In genomic region chr13:32427852-32428580, GRCh38 we compare ENCODE assay signal across 8 cellular contexts. TPM values are rescaled to one million over a fixed set of nuclear protein-coding genes. Genes with fewer than 3 reads are reported as not detected.
DNase-seq lines count a peak whose midpoint lies in the region; ATAC-seq and TF ChIP-seq lines count a peak whose summit lies in the region.

Gene N4BP2L1 (minus strand): TSS chr13:32428130. CDS start chr13:32428082, 48 bp downstream.

- 0 out of 2 replicates have a peak, but pooled peaks cover 3% of the 10 kb centered on the region for H3F3A ChIP-seq in SU-DHL-6 (ENCODE audit: insufficient read depth)

- ATAC-seq in GM21367 (IDR thresholded peaks at IDR 0.05; ENCODE audit: unreplicated experiment) (peak; percentile 55), upper lobe of left lung (ENCODE audit: low FRiP score in 2 of 2) (peak; percentile 87 to 88)

- peaks cover 8% of the 10 kb centered on the region for H3K36me3 Mint-ChIP-seq in activated naive CD8-positive, alpha-beta T cell
- peaks cover 23% of the 10 kb centered on the region for H3K36me3 Mint-ChIP-seq in progenitor cell of endocrine pancreas (ENCODE audit: insufficient read depth)

- H3K79me2 ChIP-seq in SU-DHL-6 (ENCODE audit: insufficient read depth, low read length) = no peaks in the 10 kb centered on the region

- H4K20me1 ChIP-seq in SU-DHL-6 (ENCODE audit: low read depth, low read length) = no peaks in the 10 kb centered on the region

- WGBS in upper lobe of left lung, 2 donors = 0 to 2% methylated on average over 4 to 17 of the region's 40 CpGs

- H3K27ac Mint-ChIP-seq in activated naive CD8-positive, alpha-beta T cell = peak within 1 kb of the TSS; percentile 98
- peak within 1 kb of the TSS; percentile 94 for H3K27ac Mint-ChIP-seq in progenitor cell of endocrine pancreas

- no peaks in the 10 kb centered on the region for H3K9me3 ChIP-seq in HUES48 (ENCODE audit: control insufficient read depth, insufficient read depth, low read length)
- no peaks in the 10 kb centered on the region for H3K9me3 ChIP-seq in SU-DHL-6 (ENCODE audit: insufficient read depth, low read length)
- no peaks in the 10 kb centered on the region for H3K9me3 ChIP-seq in left ventricle myocardium inferior (replicated peaks)
- no peaks in the 10 kb centered on the region for H3K9me3 ChIP-seq in upper lobe of left lung

- TF ChIP-seq EP300 in upper lobe of left lung (IDR thresholded peaks at IDR 0.05) = peak in 1 of 4 donors; percentile 54

- H3K27me3 Mint-ChIP-seq in activated naive CD8-positive, alpha-beta T cell = no peaks in the 10 kb centered on the region
- peaks cover 8% of the 10 kb centered on the region for H3K27me3 Mint-ChIP-seq in progenitor cell of endocrine pancreas

- no peaks in the 10 kb centered on the region for H3K9me3 Mint-ChIP-seq in activated naive CD8-positive, alpha-beta T cell (ENCODE audit: low read depth)
- H3K9me3 Mint-ChIP-seq in progenitor cell of endocrine pancreas (ENCODE audit: low read depth) = no peaks in the 10 kb centered on the region

- H3K36me3 ChIP-seq in HUES48 (ENCODE audit: control insufficient read depth, insufficient read depth, low read length) (no peaks in the 10 kb centered on the region), SU-DHL-6 (ENCODE audit: low read length) (no peaks in the 10 kb centered on the region), left ventricle myocardium inferior (peaks cover 22% of the 10 kb centered on the region), upper lobe of left lung (no peaks in the 10 kb centered on the region)

- peaks cover 44% of the 10 kb centered on the region for H3K4me1 Mint-ChIP-seq in activated naive CD8-positive, alpha-beta T cell (ENCODE audit: low read depth)
- H3K4me1 Mint-ChIP-seq in progenitor cell of endocrine pancreas (ENCODE audit: low read depth) = peaks cover 17% of the 10 kb centered on the region

- H3K4me1 ChIP-seq in HUES48 (ENCODE audit: control insufficient read depth, insufficient read depth, low read length) (peaks cover 8% of the 10 kb centered on the region; the same call in 1 of the 2 replicates), left ventricle myocardium inferior (peaks cover 56% of the 10 kb centered on the region), upper lobe of left lung (peaks cover 20 to 42% (median 30%) of the 10 kb centered on the region in 4 donors)

- DNase-seq in DMS153 (lab: John Stamatoyannopoulos, UW) (peak; percentile 29), left ventricle myocardium inferior (peak; percentile 64), progenitor cell of endocrine pancreas (ENCODE audit: low spot score, unreplicated experiment) (peak; percentile 68), upper lobe of left lung (peak; percentile 89 to 91)

- peak within 1 kb of the TSS; percentile 75 for H2AFZ ChIP-seq in SU-DHL-6 (ENCODE audit: low read depth, low read length, severe bottlenecking)

- H3K9me2 ChIP-seq in SU-DHL-6 (replicated peaks; ENCODE audit: insufficient read depth, low read length) = no peaks in the 10 kb centered on the region

- H3K27ac ChIP-seq in HUES48 (ENCODE audit: low read depth, low read length) = peak within 1 kb of the TSS; percentile 48
- H3K27ac ChIP-seq in SU-DHL-6 (ENCODE audit: low read depth, low read length) = no peak within 1 kb of the TSS
- H3K27ac ChIP-seq in left ventricle myocardium inferior (replicated peaks) = peak within 1 kb of the TSS; percentile 92
- peak within 1 kb of the TSS; percentile 89 to 96 (median 95) for H3K27ac ChIP-seq in upper lobe of left lung

- peak within 1 kb of the TSS; percentile 68 for H3K4me2 ChIP-seq in SU-DHL-6 (ENCODE audit: low read depth, low read length, poor library complexity, severe bottlenecking)

- H3K4me3 Mint-ChIP-seq in activated naive CD8-positive, alpha-beta T cell = peak within 1 kb of the TSS; percentile 92
- peak within 1 kb of the TSS; percentile 81 for H3K4me3 Mint-ChIP-seq in progenitor cell of endocrine pancreas (ENCODE audit: low read depth)

- H3K27me3 ChIP-seq in HUES48 (ENCODE audit: control insufficient read depth, insufficient read depth, low read length) (peaks cover 16% of the 10 kb centered on the region), SU-DHL-6 (ENCODE audit: low read length) (no peaks in the 10 kb centered on the region), left ventricle myocardium inferior (ENCODE audit: low read depth) (no peaks in the 10 kb centered on the region), upper lobe of left lung (no peaks in the 10 kb centered on the region)

- TF ChIP-seq POLR2A in upper lobe of left lung (IDR thresholded peaks at IDR 0.05) = peak in 3 of 4 donors; percentile 86 to 96 (median 95)

- H3K4me3 ChIP-seq in HUES48 (ENCODE audit: low read depth, low read length) (peak within 1 kb of the TSS; percentile 82), SU-DHL-6 (ENCODE audit: insufficient read depth, low read length, poor library complexity, severe bottlenecking) (peak within 1 kb of the TSS; percentile 57), left ventricle myocardium inferior (peak within 1 kb of the TSS; percentile 83), upper lobe of left lung (peak within 1 kb of the TSS; percentile 62 to 89 (median 88))

- intact Hi-C loops in left ventricle myocardium inferior (cut with micrococcal nuclease) = loop anchor here (10.0 kb wide), 1 partner anchor 107 kb away; the partner anchor contains the start of gene N4BP2L2

- TF ChIP-seq CTCF in SU-DHL-6 (IDR thresholded peaks at IDR 0.05; ENCODE audit: insufficient read depth, low read length, poor library complexity, severe bottlenecking) = no peak
- no peak for TF ChIP-seq CTCF in left ventricle myocardium inferior (IDR thresholded peaks at IDR 0.05; ENCODE audit: borderline replicate concordance)
- TF ChIP-seq CTCF in progenitor cell of endocrine pancreas (IDR thresholded peaks at IDR 0.05; ENCODE audit: unreplicated experiment) = no peak
- peak in 1 of 6 experiments; percentile 4 for TF ChIP-seq CTCF in upper lobe of left lung (IDR thresholded peaks at IDR 0.05)

- H3K9ac ChIP-seq in HUES48 (ENCODE audit: low read depth, low read length) (no peak within 1 kb of the TSS), SU-DHL-6 (ENCODE audit: low read length) (peak within 1 kb of the TSS; percentile 45; the same call in 1 of the 2 replicates)

RNA-seq across cellular contexts. Expression of gene N4BP2L1, which starts in this region (rescaled TPM):
- total RNA-seq in left ventricle myocardium inferior (4.6 TPM), progenitor cell of endocrine pancreas (15.9 and 20.0 TPM in 2 replicates), upper lobe of left lung (10 to 100 TPM; 15.0 to 46.3 (median 25.2) TPM)

Comparison
In these comparisons a context has a peak if more than half of its experiments do, and no peak if none do; other contexts are left out.
1. DNase-seq: peak in every context shown above with its lines; median percentile 90 in upper lobe of left lung; 68 in progenitor cell of endocrine pancreas; 64 in left ventricle myocardium inferior; 29 in DMS153.